8 cellular contexts compared by ENCODE assay signal in the genomic region with DNA sequence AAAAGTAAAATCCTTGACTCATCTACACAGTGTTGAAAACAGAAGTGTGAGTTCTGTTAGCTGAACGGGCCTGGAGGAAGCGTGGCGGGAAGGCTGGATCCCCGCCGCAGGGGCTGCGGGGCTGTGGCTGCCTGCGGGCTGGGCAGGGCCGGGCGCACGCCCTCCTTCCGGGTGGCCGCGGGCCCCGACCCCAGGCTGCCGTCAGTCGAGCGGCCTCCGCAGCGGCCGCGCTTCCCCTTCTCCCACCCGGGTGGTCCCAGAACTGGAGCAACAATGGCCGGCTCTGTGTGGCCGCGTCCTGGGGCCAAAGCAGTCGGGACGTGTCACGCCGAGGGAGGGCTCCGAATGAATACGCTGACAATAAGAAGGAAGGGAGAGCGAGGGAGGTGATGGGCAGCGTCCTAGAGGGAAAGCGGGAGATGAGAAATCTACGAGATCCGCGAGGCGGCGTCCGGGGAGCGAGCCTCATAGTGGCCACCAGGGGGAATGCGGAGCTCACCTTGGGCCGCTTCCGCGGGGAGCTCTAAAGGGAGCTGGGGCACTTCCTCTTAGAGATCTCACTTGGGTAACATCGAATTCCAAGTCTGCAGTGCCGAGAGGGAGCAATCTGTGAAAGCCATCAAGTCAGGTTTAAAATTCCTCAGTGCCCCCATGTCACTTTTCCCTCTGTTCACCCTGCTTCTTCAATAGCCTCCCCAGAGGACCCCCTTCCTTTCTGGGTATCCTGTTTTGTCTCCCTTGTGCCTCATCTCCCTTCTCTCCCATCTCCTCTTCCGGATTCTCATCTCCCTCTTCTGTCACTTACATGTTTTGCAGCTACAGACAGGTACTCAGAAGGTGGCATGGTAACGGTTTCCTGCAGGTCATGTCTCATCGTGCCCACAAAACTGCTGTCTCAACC.
DNase-seq lines count a peak whose midpoint lies in the region; ATAC-seq, FAIRE-seq and TF ChIP-seq lines count a peak whose summit lies in the region.

No MANE protein-coding gene starts in this region.

- no peaks in the 10 kb centered on the region for H3K27me3 ChIP-seq in GM12878 (replicated peaks in 1 of 2; ENCODE audit: control insufficient read depth in 2 of 2, insufficient read depth in 2 of 2, low read length in 1 of 2)

- POLR2A ChIA-PET in GM12878 (lab: Charles Lee) = interaction anchor here (0.6 to 4.2 kb wide), 3 partner anchors 9 to 448 kb away, joined by 3 to 18 read pairs (median 5); no protein-coding TSS in a partner anchor

- peak; percentile 94 for FAIRE-seq in GM12878 (lab: Jason Lieb, UNC)

- H3K9ac ChIP-seq in GM12878 (ENCODE audit: control insufficient read depth, insufficient read depth, low read length) = peak overlapping the region; percentile 68

- TF ChIP-seq EP300 in GM12878 (IDR thresholded peaks at IDR 0.05; ENCODE audit: borderline replicate concordance in 1 of 2, control insufficient read depth in 1 of 2, low read depth in 2 of 2, low read length in 2 of 2) = no peak

- in situ Hi-C loops in GM13976 (cut with MboI; ENCODE audit: low sequenced_read_pairs, unreplicated experiment) = loop anchor here (10.0 kb wide), 1 partner anchor 275 kb away; no protein-coding TSS in a partner anchor
- in situ Hi-C loops in GM12878 (cut with MboI) = loop anchor here (5.0 to 10.0 kb wide), 3 partner anchors 273 to 515 kb away; partner anchors contain the start of gene NADK2

- SMC1A ChIA-PET in GM12878 (lab: Charles Lee; ENCODE audit: uncharacterized antibody, unreplicated experiment) = interaction anchor here (0.6 to 9.4 kb wide), 13 partner anchors 10 to 425 kb away, joined by 3 to 101 read pairs (median 3); no protein-coding TSS in a partner anchor

- peak; percentile 86 for TF ChIP-seq CTCF in GM13976 (IDR thresholded peaks at IDR 0.05; ENCODE audit: borderline replicate concordance, control extremely low read depth, extremely low read depth, insufficient read depth, missing control alignments)
- peak; percentile 89 to 95 (median 90) for TF ChIP-seq CTCF in GM12878 (IDR thresholded peaks at IDR 0.05 in 2 of 3, conservative IDR thresholded peaks at IDR 0.05 in 1 of 3; ENCODE audit: control insufficient read depth in 2 of 3, extremely low read depth in 1 of 3, insufficient read depth in 1 of 3, low read depth in 3 of 3, low read length in 3 of 3)
- TF ChIP-seq CTCF in retinal pigment epithelial cell (conservative IDR thresholded peaks at IDR 0.05; ENCODE audit: low read depth, low read length) = peak; percentile 91

- peak; percentile 68 for TF ChIP-seq POLR2A in GM12878 (IDR thresholded peaks at IDR 0.05; ENCODE audit: low read depth, low read length)

- intact Hi-C loops in GM12878 (cut with micrococcal nuclease; ENCODE audit: unreplicated experiment) = loop anchor here (2.0 to 10.0 kb wide), 5 partner anchors 35 to 618 kb away; partner anchors contain the start of gene NADK2

- no TSS peak for BruUV-seq in GM12878 (replicated peaks; lab: Mats Ljungman, UMichigan)

- RAD21 ChIA-PET in GM12878 (lab: Charles Lee; ENCODE audit: unreplicated experiment) = interaction anchor here (0.6 to 3.5 kb wide), 19 partner anchors 10 to 512 kb away, joined by 3 to 30 read pairs (median 4); no protein-coding TSS in a partner anchor

- no peaks in the 10 kb centered on the region for H3K9me3 ChIP-seq in GM12878 (replicated peaks; ENCODE audit: control insufficient read depth, insufficient read depth, low read length)

- CTCF ChIA-PET in GM12878 (lab: Yijun Ruan, JAX) = interaction anchor here (0.6 to 8.5 kb wide), 33 partner anchors 10 to 681 kb away, joined by 3 to 202 read pairs (median 4); partner anchors contain the start of genes LMBRD2, NADK2 and NUP155

- H3K4me1 ChIP-seq in GM12878 (ENCODE audit: control insufficient read depth, insufficient read depth, low read length) = peaks cover 19% of the 10 kb centered on the region

- 6% methylated on average over 42 of the region's 50 CpGs for WGBS in GM12878 (ENCODE audit: insufficient coverage, insufficient replicate concordance, low lambda C conversion rate, missing lambda C conversion rate)

- no peaks in the 10 kb centered on the region; the same call in 1 of the 2 replicates for H4K20me1 ChIP-seq in GM12878 (ENCODE audit: control insufficient read depth, insufficient read depth)

- peak; percentile 53 for TF ChIP-seq RAD21 in GM12878 (IDR thresholded peaks at IDR 0.05; ENCODE audit: insufficient read depth, low read depth, low read length)

- peak overlapping the region; percentile 92 for H3K4me2 ChIP-seq in GM12878 (ENCODE audit: control insufficient read depth, insufficient read depth)

- ATAC-seq in HG02852 (IDR thresholded peaks at IDR 0.05; ENCODE audit: unreplicated experiment) (peak; percentile 83), GM12878 (peak; percentile 84)

- H3K36me3 ChIP-seq in GM12878 (ENCODE audit: control insufficient read depth in 2 of 2, insufficient read depth in 2 of 2, low read length in 1 of 2) = no peaks in the 10 kb centered on the region

- peak overlapping the region; percentile 55 for H3K27ac ChIP-seq in GM12878 (ENCODE audit: control insufficient read depth, insufficient read depth)

- DNase-seq in GM13976 (ENCODE audit: low spot score) (peak; percentile 87), NCI-H146 (lab: John Stamatoyannopoulos, UW) (peak; percentile 54), T1000 (lab: John Stamatoyannopoulos, UW) (peak; percentile 54), GM12878 (ENCODE audit: low read depth, low spot score) (peak; percentile 42), iPS DF 19.7 (ENCODE audit: low read depth, low spot score) (peak; percentile 72), retinal pigment epithelial cell (ENCODE audit: low read depth) (no peak), NCI-H187 (lab: John Stamatoyannopoulos, UW) (no peak)

- H2AFZ ChIP-seq in GM12878 (ENCODE audit: control insufficient read depth, low read depth, low read length) = peak overlapping the region; percentile 94

- no peaks in the 10 kb centered on the region for H3K79me2 ChIP-seq in GM12878 (ENCODE audit: control insufficient read depth, insufficient read depth, low read length)

- H3K4me3 ChIP-seq in GM12878 (peak overlapping the region; percentile 83), retinal pigment epithelial cell (ENCODE audit: low read length) (peak overlapping the region; percentile 63)

TF ChIP-seq in GM12878, 131 proteins besides CTCF, POLR2A, EP300 and RAD21 (continues in another document):
- no peak for TF ChIP-seq CBFB (IDR thresholded peaks at IDR 0.05; ENCODE audit: low read depth)
- TF ChIP-seq RUNX3 (IDR thresholded peaks at IDR 0.05; ENCODE audit: low read length) = peak; percentile 28; the same call in 1 of the 2 replicates
- TF ChIP-seq HDGF (IDR thresholded peaks at IDR 0.05) = no peak
- TF ChIP-seq RAD51 (IDR thresholded peaks at IDR 0.05) = no peak
- TF ChIP-seq PAX5 (IDR thresholded peaks at IDR 0.05; ENCODE audit: borderline replicate concordance, low read depth, low read length) = no peak
- peak; percentile 65; the same call in 1 of the 2 replicates for TF ChIP-seq TAF1 (IDR thresholded peaks at IDR 0.05; ENCODE audit: borderline replicate concordance, low read depth, low read length)
- TF ChIP-seq WRNIP1 (IDR thresholded peaks at IDR 0.05; ENCODE audit: borderline replicate concordance, low read depth, low read length) = no peak
- TF ChIP-seq SUZ12 (IDR thresholded peaks at IDR 0.05; ENCODE audit: unreplicated experiment) = no peak
- no peak for TF ChIP-seq CHD1 (IDR thresholded peaks at IDR 0.05; ENCODE audit: low read depth, low read length)
- no peak for TF ChIP-seq NFYA (IDR thresholded peaks at IDR 0.05; ENCODE audit: borderline replicate concordance, low read depth, low read length)
- no peak for TF ChIP-seq ZNF24 (IDR thresholded peaks at IDR 0.05)
- TF ChIP-seq CHD4 (IDR thresholded peaks at IDR 0.05) = no peak
- no peak for TF ChIP-seq RCOR1 (conservative IDR thresholded peaks at IDR 0.05; ENCODE audit: low read depth, low read length)
- no peak for TF ChIP-seq ZBED1 (IDR thresholded peaks at IDR 0.05; ENCODE audit: borderline replicate concordance)
- TF ChIP-seq, protein P1, sequence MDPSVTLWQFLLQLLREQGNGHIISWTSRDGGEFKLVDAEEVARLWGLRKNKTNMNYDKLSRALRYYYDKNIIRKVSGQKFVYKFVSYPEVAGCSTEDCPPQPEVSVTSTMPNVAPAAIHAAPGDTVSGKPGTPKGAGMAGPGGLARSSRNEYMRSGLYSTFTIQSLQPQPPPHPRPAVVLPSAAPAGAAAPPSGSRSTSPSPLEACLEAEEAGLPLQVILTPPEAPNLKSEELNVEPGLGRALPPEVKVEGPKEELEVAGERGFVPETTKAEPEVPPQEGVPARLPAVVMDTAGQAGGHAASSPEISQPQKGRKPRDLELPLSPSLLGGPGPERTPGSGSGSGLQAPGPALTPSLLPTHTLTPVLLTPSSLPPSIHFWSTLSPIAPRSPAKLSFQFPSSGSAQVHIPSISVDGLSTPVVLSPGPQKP (IDR thresholded peaks at IDR 0.05; ENCODE audit: low read depth, low read length) = 0 out of 2 replicates have a peak, but pooled peaks have one; percentile 16
- TF ChIP-seq BCL3 (IDR thresholded peaks at IDR 0.05; ENCODE audit: borderline replicate concordance, insufficient read depth, low read depth, low read length, poor library complexity, severe bottlenecking) = no peak
- no peak for TF ChIP-seq PBX3 (IDR thresholded peaks at IDR 0.05; ENCODE audit: insufficient replicate concordance, low read depth, low read length)
- no peak for TF ChIP-seq SREBF2 (IDR thresholded peaks at IDR 0.05; ENCODE audit: low read length)

Comparison
In these comparisons a context has a peak if more than half of its experiments do, and no peak if none do; other contexts are left out.
1. DNase-seq: peak in GM13976 (single experiment), NCI-H146 (single experiment), T1000 (single experiment), GM12878 (single experiment) and iPS DF 19.7 (single experiment); none in retinal pigment epithelial cell (single experiment) and NCI-H187 (0 of 2).
2. Peak in every context shown above with its lines, with median percentiles within 50 percentile points of each other: CTCF ChIP-seq.